In genomic region chr4:148056879-148057278, GRCh38 we compare ENCODE assay signal across 8 cellular contexts.
DNase-seq lines count a peak whose midpoint lies in the region; ATAC-seq and TF ChIP-seq lines count a peak whose summit lies in the region.

No MANE protein-coding gene starts in this region.

- TF ChIP-seq CTCF in Peyer's patch (IDR thresholded peaks at IDR 0.05): peak in 3 of 6 experiments; percentile 15 to 24 (median 21)
- peak in 1 of 2 donors; percentile 58 for TF ChIP-seq CTCF in right atrium auricular region (IDR thresholded peaks at IDR 0.05)

- no peaks in the 10 kb centered on the region for H3K36me3 ChIP-seq in Peyer's patch
- H3K36me3 ChIP-seq in right atrium auricular region: no peaks in the 10 kb centered on the region

- H3K9me3 ChIP-seq in Peyer's patch (no peaks in the 10 kb centered on the region), right atrium auricular region (no peaks in the 10 kb centered on the region)

- peaks cover 64% of the 10 kb centered on the region for H3K4me1 Mint-ChIP-seq in activated T-helper 2 cell treated with anti-CD3 and anti-CD28 coated beads, Interferon-gamma antibody, Interleukin-2, Interleukin-4, amounts not matched to agents 10 μg/mL and 5 μg/mL and 100 μg/mL, durations not matched to agents 14 hours and 24 hours and 36 hours (ENCODE audit: low read depth)

- H3K9me3 Mint-ChIP-seq in activated T-helper 2 cell treated with anti-CD3 and anti-CD28 coated beads, Interferon-gamma antibody, Interleukin-2, Interleukin-4, amounts not matched to agents 10 μg/mL and 5 μg/mL and 100 μg/mL, durations not matched to agents 14 hours and 24 hours and 36 hours: no peaks in the 10 kb centered on the region

- no peak for TF ChIP-seq POLR2A in Peyer's patch (IDR thresholded peaks at IDR 0.05)

- H3K4me3 ChIP-seq in Peyer's patch: no peak overlapping the region
- H3K4me3 ChIP-seq in right atrium auricular region: no peak overlapping the region

- no peak overlapping the region for H3K27ac Mint-ChIP-seq in activated T-helper 2 cell treated with anti-CD3 and anti-CD28 coated beads, Interferon-gamma antibody, Interleukin-2, Interleukin-4, amounts not matched to agents 10 μg/mL and 5 μg/mL and 100 μg/mL, durations not matched to agents 14 hours and 24 hours and 36 hours

- intact Hi-C loops in activated T-helper 2 cell treated with anti-CD3 and anti-CD28 coated beads, Interferon-gamma antibody, Interleukin-2, Interleukin-4, amounts not matched to agents 10 μg/mL and 5 μg/mL and 100 μg/mL, durations not matched to agents 14 hours and 24 hours and 36 hours (cut with micrococcal nuclease): loop anchor here (5.0 kb wide), 2 partner anchors 115 to 385 kb away; partner anchors contain the start of gene NR3C2

- H3K27ac ChIP-seq in Peyer's patch (no peak overlapping the region), right atrium auricular region (peak overlapping the region; percentile 58 to 71)

- H3K4me1 ChIP-seq in Peyer's patch: peaks cover 0 to 22% (median under 1%) of the 10 kb centered on the region in 4 donors
- peaks cover 0 to 93% of the 10 kb centered on the region in 2 donors for H3K4me1 ChIP-seq in right atrium auricular region

- H3K27me3 ChIP-seq in Peyer's patch (no peaks in the 10 kb centered on the region), right atrium auricular region (no peaks in the 10 kb centered on the region)

- ATAC-seq in GM18909 (IDR thresholded peaks at IDR 0.05; ENCODE audit: poor library complexity, unreplicated experiment): peak; percentile 86
- ATAC-seq in HG03097 (IDR thresholded peaks at IDR 0.05; ENCODE audit: low FRiP score, unreplicated experiment): peak; percentile 87

- DNase-seq in ACHN: peak; percentile 25
- peak in 2 of 3 donors; percentile 64 to 84 for DNase-seq in Peyer's patch
- peak; percentile 41 for DNase-seq in activated T-helper 2 cell treated with anti-CD3 and anti-CD28 coated beads, Interferon-gamma antibody, Interleukin-2, Interleukin-4, amounts not matched to agents 10 μg/mL and 5 μg/mL and 100 μg/mL, durations not matched to agents 14 hours and 24 hours and 36 hours (ENCODE audit: low spot score)
- DNase-seq in right atrium auricular region (ENCODE audit: low spot score): peak; percentile 69
- peak; percentile 15 to 59 (median 43) for DNase-seq in stimulated activated CD4-positive, alpha-beta T cell treated with anti-CD3 and anti-CD28 coated beads, TNF-alpha, amount 100 ng/mL, for 48 hours (ENCODE audit: low read depth in 3 of 3)
- no peak for DNase-seq in NCI-H128 (lab: John Stamatoyannopoulos, UW; ENCODE audit: unreplicated experiment)

- no peaks in the 10 kb centered on the region for H3K36me3 Mint-ChIP-seq in activated T-helper 2 cell treated with anti-CD3 and anti-CD28 coated beads, Interferon-gamma antibody, Interleukin-2, Interleukin-4, amounts not matched to agents 10 μg/mL and 5 μg/mL and 100 μg/mL, durations not matched to agents 14 hours and 24 hours and 36 hours (ENCODE audit: low read depth)

- in situ Hi-C loops in ACHN (cut with HindIII; ENCODE audit: low pct_ligation_motif_present, low pct_unique_long_range_greater_than_20kb, low sequenced_read_pairs): no loop called here

- no peaks in the 10 kb centered on the region for H3K27me3 Mint-ChIP-seq in activated T-helper 2 cell treated with anti-CD3 and anti-CD28 coated beads, Interferon-gamma antibody, Interleukin-2, Interleukin-4, amounts not matched to agents 10 μg/mL and 5 μg/mL and 100 μg/mL, durations not matched to agents 14 hours and 24 hours and 36 hours (ENCODE audit: low read depth)

- H3K4me3 Mint-ChIP-seq in activated T-helper 2 cell treated with anti-CD3 and anti-CD28 coated beads, Interferon-gamma antibody, Interleukin-2, Interleukin-4, amounts not matched to agents 10 μg/mL and 5 μg/mL and 100 μg/mL, durations not matched to agents 14 hours and 24 hours and 36 hours (ENCODE audit: low read depth): no peak overlapping the region

Comparison
In these comparisons a context has a peak if more than half of its experiments do, and no peak if none do; other contexts are left out.
1. H3K27ac ChIP-seq: peak in right atrium auricular region (2 of 2); none in Peyer's patch (0 of 4).